8 cellular contexts compared by ENCODE assay signal in genomic region chr13:52211416-52211776, GRCh38. TPM values are rescaled to one million over a fixed set of nuclear protein-coding genes. Genes with fewer than 3 reads are reported as not detected.
DNase-seq lines count a peak whose midpoint lies in the region; ATAC-seq, FAIRE-seq and TF ChIP-seq lines count a peak whose summit lies in the region.
"Not testable (repeated sequence)": the region's sequence is repeated elsewhere in the genome, so short reads cannot be mapped to it uniquely, and the experiment has no call there.

No MANE protein-coding gene starts in this region.

- not testable (repeated sequence) for H2BK120ac ChIP-seq in neuronal stem cell (ENCODE audit: low read depth, low read length)

- H3K23ac ChIP-seq in neuronal stem cell (ENCODE audit: low read depth, low read length, poor library complexity) = not testable (repeated sequence)

- CTCF ChIA-PET in mammary epithelial cell (lab: Charles Lee; ENCODE audit: low non-redundant PET); HepG2 (lab: Yijun Ruan, JAX; ENCODE audit: low intra/inter-chr PET ratio, low total read pairs): not testable (repeated sequence)

- not testable (repeated sequence) for H2AK5ac ChIP-seq in neuronal stem cell (ENCODE audit: low read depth, low read length)

- H3K27me3 Mint-ChIP-seq in endodermal cell (ENCODE audit: insufficient read depth); neural crest cell (ENCODE audit: low read depth): not testable (repeated sequence)

- not testable (repeated sequence) for H3K79me2 ChIP-seq in mammary epithelial cell (ENCODE audit: insufficient read depth, low read length); HepG2 (ENCODE audit: insufficient read depth, low read length); smooth muscle cell (ENCODE audit: low read depth)

- H3K27ac Mint-ChIP-seq in endodermal cell = peak overlapping the region; percentile 40
- H3K27ac Mint-ChIP-seq in neural crest cell (ENCODE audit: unreplicated experiment) = peak overlapping the region; percentile 96

- TF ChIP-seq CTCF in mammary epithelial cell (conservative IDR thresholded peaks at IDR 0.05 in 1 of 2, IDR thresholded peaks at IDR 0.05 in 1 of 2; ENCODE audit: extremely low read depth in 1 of 2, insufficient read depth in 1 of 2, low read depth in 1 of 2, low read length in 2 of 2); endodermal cell (conservative IDR thresholded peaks at IDR 0.05); HepG2 (CRISPR knock-in tag; IDR thresholded peaks at IDR 0.05); neural crest cell (conservative IDR thresholded peaks at IDR 0.05); smooth muscle cell (IDR thresholded peaks at IDR 0.05; ENCODE audit: borderline replicate concordance, insufficient read depth, poor library complexity, severe bottlenecking): not testable (repeated sequence)

- H2BK15ac ChIP-seq in neuronal stem cell (ENCODE audit: low read length) = not testable (repeated sequence)

- dilution Hi-C loops in mammary epithelial cell (cut with HindIII; ENCODE audit: low sequenced_read_pairs) = not testable (repeated sequence)

- H2BK12ac ChIP-seq in neuronal stem cell (ENCODE audit: low read length) = not testable (repeated sequence)

- H3K14ac ChIP-seq in neuronal stem cell (ENCODE audit: low read length) = not testable (repeated sequence)

- H4K91ac ChIP-seq in neuronal stem cell (ENCODE audit: low read depth, low read length, poor library complexity) = not testable (repeated sequence)

- not testable (repeated sequence) for TF ChIP-seq RAD21 in HepG2 (CRISPR knock-in tag; IDR thresholded peaks at IDR 0.05)

- DNase-seq in ELF-1 (ENCODE audit: low read depth, low spot score) = peak; percentile 75
- DNase-seq in SIG-M5 treated with dmso at 0.1 percent for 504 hours (lab: John Stamatoyannopoulos, UW; ENCODE audit: unreplicated experiment) = peak; percentile 22
- DNase-seq in mammary epithelial cell; endodermal cell; HepG2 (ENCODE audit: low spot score); neural crest cell (ENCODE audit: low read depth, low spot score); neuronal stem cell (ENCODE audit: low spot score); smooth muscle cell (lab: John Stamatoyannopoulos, UW; ENCODE audit: unreplicated experiment): not testable (repeated sequence)

- not testable (repeated sequence) for H3K4me1 Mint-ChIP-seq in endodermal cell, neural crest cell

- H3K36me3 Mint-ChIP-seq in endodermal cell (ENCODE audit: low read depth); neural crest cell (ENCODE audit: low read depth): not testable (repeated sequence)

- not testable (repeated sequence) for H3K4me2 ChIP-seq in mammary epithelial cell (ENCODE audit: insufficient read depth, low read depth, low read length); neuronal stem cell (ENCODE audit: insufficient read depth, low read length, poor library complexity, severe bottlenecking); smooth muscle cell
- peak overlapping the region; percentile 78 for H3K4me2 ChIP-seq in HepG2 (ENCODE audit: low read depth, low read length)

- intact Hi-C loops in mammary epithelial cell (cut with micrococcal nuclease); HepG2 (cut with micrococcal nuclease; ENCODE audit: unreplicated experiment): not testable (repeated sequence)

- H3K4me3 Mint-ChIP-seq in endodermal cell, neural crest cell: not testable (repeated sequence)

- in situ Hi-C loops in mammary epithelial cell (cut with MboI; ENCODE audit: low sequenced_read_pairs in 2 of 2) = loop anchor here in 1 of 2 donors (25.0 kb wide), 1 partner anchor 99 kb away; no protein-coding TSS in a partner anchor
- in situ Hi-C loops in HepG2 (cut with HindIII; ENCODE audit: extremely low pct_ligation_motif_present, low pct_unique_long_range_greater_than_20kb) = not testable (repeated sequence)

- H3K9me3 ChIP-seq in mammary epithelial cell (replicated peaks; ENCODE audit: insufficient read depth, low read length); endodermal cell (ENCODE audit: control insufficient read depth, low read length); HepG2 (ENCODE audit: low read length); neuronal stem cell (replicated peaks in 1 of 2; ENCODE audit: control insufficient read depth in 2 of 2, insufficient read depth in 1 of 2, low read depth in 1 of 2, low read length in 2 of 2); smooth muscle cell (replicated peaks; ENCODE audit: low read depth): not testable (repeated sequence)

- not testable (repeated sequence) for H4K20me1 ChIP-seq in mammary epithelial cell (ENCODE audit: insufficient read depth, low read length); HepG2 (ENCODE audit: insufficient read depth, low read length); smooth muscle cell (ENCODE audit: low read depth)

- H2AFZ ChIP-seq in mammary epithelial cell (ENCODE audit: low read depth, low read length) = peak overlapping the region; percentile 37
- peak overlapping the region; percentile 54 for H2AFZ ChIP-seq in HepG2 (ENCODE audit: low read length)
- peak overlapping the region; percentile 64 for H2AFZ ChIP-seq in neuronal stem cell (ENCODE audit: low read length)
- peak overlapping the region; percentile 49 for H2AFZ ChIP-seq in smooth muscle cell (ENCODE audit: low read depth)

- not testable (repeated sequence) for H3K18ac ChIP-seq in neuronal stem cell (ENCODE audit: low read length)

- 36% methylated on average over 5 of the region's 6 CpGs for WGBS in mammary epithelial cell (ENCODE audit: low coverage, missing lambda C conversion rate)
- WGBS in endodermal cell (ENCODE audit: insufficient coverage in 1 of 2, insufficient read length in 1 of 2), 2 experiments = 85 to 95% methylated on average over 2 to 5 of the region's 6 CpGs
- WGBS in HepG2 (ENCODE audit: low lambda C conversion rate) = 2% methylated on average over 6 of the region's 6 CpGs
- no CpG with 5 or more reads among the region's 6 CpGs for WGBS in neuronal stem cell (ENCODE audit: extremely low coverage in 2 of 2, insufficient read length in 2 of 2, insufficient replicate concordance in 1 of 2), 2 donors
- 56% methylated on average over 6 of the region's 6 CpGs for WGBS in smooth muscle cell (ENCODE audit: low lambda C conversion rate)

- H3K9me3 Mint-ChIP-seq in endodermal cell, neural crest cell: not testable (repeated sequence)

- not testable (repeated sequence) for H3K27ac ChIP-seq in mammary epithelial cell (ENCODE audit: insufficient read depth, low read depth, low read length); endodermal cell (ENCODE audit: low read depth, low read length); HepG2 (ENCODE audit: extremely low read length, insufficient read depth, low read length); neuronal stem cell (replicated peaks; ENCODE audit: low read length); smooth muscle cell (ENCODE audit: low read depth)

- not testable (repeated sequence) for FAIRE-seq in HepG2 (lab: Jason Lieb, UNC)

- POLR2A ChIA-PET in HepG2 (lab: Yijun Ruan, JAX) = interaction anchor here (1.0 kb wide), 1 partner anchor 10 kb away, joined by 3 read pairs; no protein-coding TSS in a partner anchor

- H3K4me1 ChIP-seq in mammary epithelial cell (ENCODE audit: insufficient read depth, low read length); endodermal cell (ENCODE audit: control insufficient read depth, insufficient read depth, low read length); neuronal stem cell (ENCODE audit: control insufficient read depth in 2 of 2, insufficient read depth in 1 of 2, low read depth in 1 of 2, low read length in 2 of 2); smooth muscle cell (ENCODE audit: low read depth): not testable (repeated sequence)
- H3K4me1 ChIP-seq in HepG2 (ENCODE audit: insufficient read depth, low read length) = peaks cover 44% of the 10 kb centered on the region

- not testable (repeated sequence) for H3K4ac ChIP-seq in neuronal stem cell (ENCODE audit: low read length)

- not testable (repeated sequence) for BruUV-seq in mammary epithelial cell (replicated peaks; lab: Mats Ljungman, UMichigan); HepG2 (replicated peaks; lab: Mats Ljungman, UMichigan)

- not testable (repeated sequence) for H3K27me3 ChIP-seq in mammary epithelial cell (ENCODE audit: insufficient read depth, low read length); endodermal cell (ENCODE audit: control insufficient read depth, insufficient read depth, low read length, poor library complexity, severe bottlenecking); HepG2 (ENCODE audit: control insufficient read depth in 1 of 2, insufficient read depth in 2 of 2, low read length in 2 of 2); neuronal stem cell (ENCODE audit: control insufficient read depth in 3 of 3, insufficient read depth in 3 of 3, low read depth in 1 of 3, low read length in 3 of 3); smooth muscle cell (ENCODE audit: low read depth)

- H3F3A ChIP-seq in smooth muscle cell (ENCODE audit: low read depth) = not testable (repeated sequence)

- not testable (repeated sequence) for H4K8ac ChIP-seq in neuronal stem cell (ENCODE audit: low read depth, low read length)

- TF ChIP-seq POLR2A in HepG2 (IDR thresholded peaks at IDR 0.05; ENCODE audit: insufficient read depth in 1 of 2, low read depth in 2 of 2, low read length in 2 of 2) = not testable (repeated sequence)

- not testable (repeated sequence) for TF ChIP-seq EP300 in HepG2 (IDR thresholded peaks at IDR 0.05; ENCODE audit: low read depth in 2 of 2, low read length in 2 of 2); HepG2 (CRISPR knock-in tag; IDR thresholded peaks at IDR 0.05; ENCODE audit: borderline replicate concordance)

- H3K36me3 ChIP-seq in mammary epithelial cell (ENCODE audit: insufficient read depth, low read length); endodermal cell (ENCODE audit: control insufficient read depth, insufficient read depth, low read length); HepG2 (replicated peaks in 1 of 2; ENCODE audit: control insufficient read depth in 1 of 2, insufficient read depth in 2 of 2, low read length in 2 of 2); neuronal stem cell (replicated peaks in 1 of 2; ENCODE audit: control insufficient read depth in 2 of 2, insufficient read depth in 2 of 2, low read length in 2 of 2); smooth muscle cell (ENCODE audit: low read depth): not testable (repeated sequence)

- H2BK5ac ChIP-seq in neuronal stem cell (ENCODE audit: low read length) = not testable (repeated sequence)

- H3K79me1 ChIP-seq in neuronal stem cell (ENCODE audit: low read depth, low read length) = not testable (repeated sequence)

- H3K4me3 ChIP-seq in mammary epithelial cell (replicated peaks in 1 of 3; ENCODE audit: insufficient read depth in 1 of 3, low read depth in 2 of 3, low read length in 3 of 3); endodermal cell (ENCODE audit: low read length); neuronal stem cell (ENCODE audit: low read length in 2 of 2); smooth muscle cell: not testable (repeated sequence)
- peak overlapping the region in 1 of 3 experiments; percentile 28; a peak in 1 of 6 replicates for H3K4me3 ChIP-seq in HepG2 (replicated peaks in 1 of 3; ENCODE audit: insufficient read depth in 1 of 3, low read depth in 2 of 3, low read length in 3 of 3)

- peak; percentile 7; the same call in 2 of the 3 replicates for ATAC-seq in HepG2

- H3K9ac ChIP-seq in mammary epithelial cell (ENCODE audit: insufficient read depth, low read length); endodermal cell (ENCODE audit: extremely low read depth, low read length, poor library complexity, severe bottlenecking); HepG2 (ENCODE audit: insufficient read depth, low read depth, low read length); neuronal stem cell (ENCODE audit: low read depth, low read length, poor library complexity); smooth muscle cell (ENCODE audit: low read depth): not testable (repeated sequence)

RNA-seq across cellular contexts. Expression of gene NEK3, which starts 52.0 kb away (rescaled TPM):
- total RNA-seq in mammary epithelial cell (1 to 10 TPM; 7.3 to 9.1 TPM), endodermal cell (10 to 100 TPM; 30.7 to 48.8 TPM), HepG2 (2016; rRNA removed; fragmentation: Illumina TruSeq; extraction: Trizol) (36.7 and 44.9 TPM in 2 replicates), neural crest cell (26.6 and 27.5 TPM in 2 replicates), smooth muscle cell (24.4 and 24.5 TPM in 2 replicates)
- polyA plus RNA-seq in mammary epithelial cell (5.7 TPM), HepG2 (2011; rRNA removed) (47.6 and 68.2 TPM in 2 replicates), smooth muscle cell (26.0 and 33.8 TPM in 2 replicates)
- 4.9 TPM for polyA minus RNA-seq in mammary epithelial cell
- 38.5 TPM for polyA plus RNA-seq in endodermal cell (2013, experiment 1 of 2)
- 38.2 TPM for polyA plus RNA-seq in endodermal cell (2013, experiment 2 of 2)
- total RNA-seq in HepG2 (2016; cell fraction: cytosol; rRNA removed; fragmentation: Illumina TruSeq; extraction: Trizol; ENCODE audit: low read depth) = 9.7 and 12.6 TPM in 2 replicates
- total RNA-seq in HepG2 (2016; cell fraction: insoluble cytoplasmic fraction; rRNA removed; fragmentation: Illumina TruSeq; extraction: Trizol) = 36.6 and 45.1 TPM in 2 replicates
- total RNA-seq in HepG2 (2016; cell fraction: membrane; rRNA removed; fragmentation: Illumina TruSeq; extraction: Trizol) = 19.2 and 21.1 TPM in 2 replicates
- 32.6 and 38.5 TPM in 2 replicates for total RNA-seq in HepG2 (2016; cell fraction: nucleus; rRNA removed; fragmentation: Illumina TruSeq; extraction: Trizol)
- polyA plus RNA-seq in HepG2 (2011; cell fraction: cytosol; rRNA removed) = 25.3 and 33.8 TPM in 2 replicates
- 67.5 and 93.8 TPM in 2 replicates for polyA plus RNA-seq in HepG2 (2011; cell fraction: nucleus; rRNA removed)
- polyA plus RNA-seq in HepG2 (2012) = 33.0 and 40.9 TPM in 2 replicates
- polyA plus RNA-seq in HepG2 (2016; cell fraction: cytosol; fragmentation: Illumina TruSeq; extraction: Trizol; ENCODE audit: low read depth) = 6.4 and 9.5 TPM in 2 replicates
- polyA plus RNA-seq in HepG2 (2016; cell fraction: insoluble cytoplasmic fraction; fragmentation: Illumina TruSeq; extraction: Trizol; ENCODE audit: low read depth) = 47.8 and 50.1 TPM in 2 replicates
- 12.9 and 17.9 TPM in 2 replicates for polyA plus RNA-seq in HepG2 (2016; cell fraction: membrane; fragmentation: Illumina TruSeq; extraction: Trizol; ENCODE audit: low read depth)
- polyA plus RNA-seq in HepG2 (2016; cell fraction: nucleus; fragmentation: Illumina TruSeq; extraction: Trizol; ENCODE audit: insufficient read depth, low read depth) = 62.7 and 63.1 TPM in 2 replicates
- 1.7 and 17.2 TPM in 2 replicates for polyA minus RNA-seq in HepG2 (2011; rRNA and poly(A)+ RNA removed; ENCODE audit: low replicate concordance)
- polyA minus RNA-seq in HepG2 (2011; cell fraction: cytosol; rRNA and poly(A)+ RNA removed) = 22.9 and 23.5 TPM in 2 replicates
- 56.4 and 60.9 TPM in 2 replicates for polyA minus RNA-seq in HepG2 (2011; cell fraction: nucleus; rRNA and poly(A)+ RNA removed)
- polyA plus RNA-seq in neuronal stem cell (2013, experiment 1 of 2) = 37.1 TPM
- 33.9 TPM for polyA plus RNA-seq in neuronal stem cell (2013, experiment 2 of 2)
